In the genomic region with DNA sequence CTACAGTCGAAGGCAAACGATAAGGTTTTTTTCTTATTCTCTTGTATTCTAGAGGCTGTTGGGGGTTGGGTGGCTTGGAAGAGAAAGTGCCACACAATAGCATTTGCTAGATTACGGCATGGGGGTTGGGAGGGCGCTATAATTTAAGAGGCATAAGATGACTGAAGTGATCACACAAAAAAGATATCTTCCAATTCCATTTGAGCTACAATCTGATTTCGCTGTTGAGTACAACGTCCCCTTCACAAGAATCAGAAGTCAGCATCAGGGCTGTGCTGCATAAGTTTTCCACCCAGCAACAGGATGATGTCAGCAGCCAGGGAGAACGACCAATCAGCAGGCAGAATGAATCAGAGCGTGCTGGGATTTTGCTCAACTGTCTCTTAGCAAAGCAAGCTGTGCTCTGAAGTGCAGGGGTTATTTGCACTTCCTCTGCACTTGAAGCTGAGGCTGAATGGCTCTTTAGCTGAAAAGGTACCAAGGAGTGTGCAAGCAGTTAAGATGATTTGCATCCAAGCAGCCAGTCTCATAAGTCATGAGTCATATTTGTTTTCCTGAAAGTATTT, we compare ENCODE assay signal across 7 cellular contexts. TPM values are rescaled to one million over a fixed set of nuclear protein-coding genes. Genes with fewer than 3 reads are reported as not detected.
DNase-seq lines count a peak whose midpoint lies in the region; ATAC-seq and TF ChIP-seq lines count a peak whose summit lies in the region.

No MANE protein-coding gene starts in this region.

- TF ChIP-seq POLR2A in GM18526 (IDR thresholded peaks at IDR 0.05; ENCODE audit: extremely low read depth, insufficient read length) = peak; percentile 32

- intact Hi-C loops in activated B cell treated with CpG ODN at 0.5 μM for 24 hours (cut with micrococcal nuclease) = loop anchor here (1.0 to 2.0 kb wide), 5 partner anchors 23 to 185 kb away; a partner anchor contains a TSS

- H3K4me3 Mint-ChIP-seq in activated B cell treated with CpG ODN at 0.5 μM for 24 hours = peak overlapping the region; percentile 75

- peak overlapping the region; percentile 91 for H3K27ac Mint-ChIP-seq in activated B cell treated with CpG ODN at 0.5 μM for 24 hours

- peaks cover 81% of the 10 kb centered on the region for H3K4me1 Mint-ChIP-seq in activated B cell treated with CpG ODN at 0.5 μM for 24 hours

- TF ChIP-seq CTCF in activated B cell treated with CpG ODN at 0.5 μM for 24 hours (IDR thresholded peaks at IDR 0.05) = no peak

- ATAC-seq in HG03045 (IDR thresholded peaks at IDR 0.05; ENCODE audit: unreplicated experiment) (peak; percentile 100), activated B cell treated with CpG ODN at 0.5 μM for 24 hours (ENCODE audit: low read depth) (peak; percentile 94)

- no peaks in the 10 kb centered on the region for H3K27me3 Mint-ChIP-seq in activated B cell treated with CpG ODN at 0.5 μM for 24 hours

- CTCF ChIA-PET in activated B cell treated with CpG ODN at 0.5 μM for 24 hours (lab: Charles Lee) = interaction anchor here (0.9 to 3.1 kb wide), 5 partner anchors 11 to 451 kb away, joined by 3 to 22 read pairs (median 11); a partner anchor contains a TSS

- POLR2A ChIA-PET in activated B cell treated with CpG ODN at 0.5 μM for 24 hours (lab: Charles Lee) = interaction anchor here (0.6 to 12.0 kb wide), 20 partner anchors 10 to 603 kb away, joined by 3 to 357 read pairs (median 4); a partner anchor contains a TSS

- H3K9me3 Mint-ChIP-seq in activated B cell treated with CpG ODN at 0.5 μM for 24 hours = no peaks in the 10 kb centered on the region

- DNase-seq in NCI-H2171 (lab: John Stamatoyannopoulos, UW) (peak; percentile 62), activated B cell treated with CpG ODN at 0.5 μM for 24 hours (peak; percentile 54), islet precursor cell (peak; percentile 95)
- peak; percentile 79 for DNase-seq in central memory CD4-positive, alpha-beta T cell
- DNase-seq in stimulated activated CD4-positive, alpha-beta T cell treated with anti-CD3 and anti-CD28 coated beads, Interleukin-12 subunit alpha, Interleukin-12 subunit beta, amount 100 ng/mL, for 24 hours (ENCODE audit: low read depth in 2 of 2) = peak; percentile 57 to 65

- H3K36me3 Mint-ChIP-seq in activated B cell treated with CpG ODN at 0.5 μM for 24 hours (ENCODE audit: low read depth) = no peaks in the 10 kb centered on the region

RNA-seq across cellular contexts. Expression of a gene that starts 23.2 kb away (rescaled TPM):
- 82.3 and 87.2 TPM in 2 replicates for total RNA-seq in activated B cell treated with CpG ODN at 0.5 μM for 24 hours

Comparison
In these comparisons a context has a peak if more than half of its experiments do, and no peak if none do; other contexts are left out.
1. Peak in every context shown above with its lines: DNase-seq and ATAC-seq.